ENCODE assay signal across 19 cellular contexts in the genomic region with DNA sequence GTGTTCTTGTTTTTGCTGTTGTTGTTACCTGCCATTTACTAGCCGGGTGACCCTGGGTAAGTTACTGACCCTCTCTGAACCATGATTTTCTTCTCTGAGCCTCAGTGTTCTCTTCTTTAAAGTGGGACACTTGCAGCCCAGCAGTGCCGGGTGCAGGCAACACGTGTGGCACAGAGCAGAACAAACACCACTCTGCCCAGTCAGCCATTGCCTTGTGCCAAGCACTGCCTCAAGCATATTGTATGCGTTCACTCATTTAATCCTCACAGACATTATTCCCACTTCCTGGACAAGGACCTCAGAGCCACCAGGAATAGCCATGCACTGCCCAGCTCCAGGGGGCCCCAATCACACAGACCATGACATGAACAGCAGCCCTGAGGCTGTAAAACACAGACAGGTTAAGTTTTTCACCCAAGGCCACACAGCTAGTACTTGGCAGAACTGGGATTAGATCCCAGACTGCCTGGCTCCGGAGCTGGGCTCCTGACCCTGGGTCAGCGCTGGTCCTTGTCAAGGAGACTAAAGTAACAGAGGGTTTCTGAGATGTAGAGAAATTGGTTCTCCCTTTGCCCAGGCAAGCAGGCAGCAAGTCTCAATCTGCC.
DNase-seq lines count a peak whose midpoint lies in the region; ATAC-seq, FAIRE-seq and TF ChIP-seq lines count a peak whose summit lies in the region.
"Had no signal": no experiment of that assay in that cellular context is flagged by ENCODE, and none has a peak within 500 bp of the region (broad histone marks: within the 10 kb centered on the region; RNA-seq: fewer than 3 reads in every experiment).

No MANE protein-coding gene starts in this region.

- no peaks in the 10 kb centered on the region for H3K23me2 ChIP-seq in H1 (ENCODE audit: low read depth, low read length)

- H3K18ac ChIP-seq in H1 (ENCODE audit: extremely low read depth, low read length): no peak overlapping the region

- no peak overlapping the region for H2AFZ ChIP-seq in H1 (ENCODE audit: low read length)
- H2AFZ ChIP-seq in osteoblast (ENCODE audit: low read length): peak overlapping the region; percentile 33

- no peak overlapping the region for H4K8ac ChIP-seq in H1 (ENCODE audit: extremely low read depth, insufficient read depth, low read length)

- H3K4me1 ChIP-seq in A549 (peaks cover 78% of the 10 kb centered on the region), H1 (replicated peaks in 1 of 4; ENCODE audit: control insufficient read depth in 3 of 4, insufficient read depth in 4 of 4, low read length in 3 of 4) (peaks cover 0 to 7% (median 1%) of the 10 kb centered on the region in 4 experiments; a peak in 6 of 7 replicates), osteoblast (ENCODE audit: insufficient read depth, low read length) (peaks cover 27% of the 10 kb centered on the region)

- DNase-seq in A549 (ENCODE audit: low read depth in 1 of 2, low spot score in 1 of 2): no peak
- peak; percentile 56 for DNase-seq in RPMI7951 (ENCODE audit: low read depth)
- no peak for DNase-seq in H1 (ENCODE audit: low read depth in 1 of 2, low spot score in 2 of 2)
- DNase-seq in osteoblast (ENCODE audit: insufficient read length, low spot score, missing footprints): peak; percentile 44
- DNase-seq in NCI-H748 treated with DMSO at 0.1 percent for 48 hours (lab: John Stamatoyannopoulos, UW): no peak
- DNase-seq in D341Med (ENCODE audit: low spot score): no peak
- DNase-seq: Caco-2, DMS53, H9, NCI-H1048, NCI-H146, NCI-H2107, NCI-H345, SIG-M5 had no signal

- H2BK15ac ChIP-seq in H1 (ENCODE audit: low read length): no peak overlapping the region; the same call in 1 of the 2 replicates

- H3K4ac ChIP-seq in H1 (replicated peaks; ENCODE audit: insufficient read length, low read depth, low read length): no peak overlapping the region

- H3K4me2 ChIP-seq in A549: no peak overlapping the region
- no peak overlapping the region for H3K4me2 ChIP-seq in H1 (ENCODE audit: insufficient read depth in 1 of 2, low read depth in 2 of 2, low read length in 2 of 2)
- H3K4me2 ChIP-seq in osteoblast (ENCODE audit: insufficient read depth, low read length): no peak overlapping the region

- FAIRE-seq in A549 (lab: Jason Lieb, UNC) (no peak), H1 (lab: Jason Lieb, UNC) (no peak)
- FAIRE-seq: A204.1, GM18507 had no signal

- no peak overlapping the region for H3K23ac ChIP-seq in H1 (ENCODE audit: insufficient read length)

- H4K20me1 ChIP-seq in H1 (replicated peaks in 1 of 2; ENCODE audit: control insufficient read depth in 1 of 2, insufficient read depth in 2 of 2, low read length in 2 of 2): no peaks in the 10 kb centered on the region
- no peaks in the 10 kb centered on the region for H4K20me1 ChIP-seq in osteoblast (ENCODE audit: insufficient read depth, low read length)

- H3K9ac ChIP-seq in H1 (replicated peaks in 1 of 4; ENCODE audit: extremely low read depth in 1 of 4, low read depth in 3 of 4, low read length in 3 of 4): no peak overlapping the region

- H3K36me3 ChIP-seq in H1 (ENCODE audit: control insufficient read depth in 2 of 4, insufficient read depth in 4 of 4, low read length in 3 of 4) (no peaks in the 10 kb centered on the region), osteoblast (ENCODE audit: insufficient read depth, low read length) (no peaks in the 10 kb centered on the region)

- H4K5ac ChIP-seq in H1 (ENCODE audit: insufficient read length, low read depth, low read length): no peak overlapping the region

- no peak overlapping the region for H2BK5ac ChIP-seq in H1 (ENCODE audit: low read depth, low read length)

- no peak for TF ChIP-seq EP300 in A549 (IDR thresholded peaks at IDR 0.05)
- no peak for TF ChIP-seq EP300 in H1 (IDR thresholded peaks at IDR 0.05; ENCODE audit: borderline replicate concordance in 1 of 2, low read depth in 2 of 2, low read length in 2 of 2)

- no peak overlapping the region for H3K14ac ChIP-seq in H1 (ENCODE audit: insufficient read length)

- H2BK120ac ChIP-seq in H1 (replicated peaks; ENCODE audit: low read depth, low read length): no peak overlapping the region

- TF ChIP-seq CTCF in A549 (IDR thresholded peaks at IDR 0.05) (no peak), H1 (IDR thresholded peaks at IDR 0.05; ENCODE audit: control extremely low read depth in 1 of 3, insufficient read depth in 1 of 3, low read depth in 1 of 3, low read length in 3 of 3) (no peak), osteoblast (IDR thresholded peaks at IDR 0.05; ENCODE audit: extremely low read depth, low read depth, low read length) (no peak)

- H3K56ac ChIP-seq in H1 (replicated peaks; ENCODE audit: insufficient read length, low read depth, low read length): no peak overlapping the region

- TF ChIP-seq RAD21 in A549 (conservative IDR thresholded peaks at IDR 0.05 in 1 of 2, IDR thresholded peaks at IDR 0.05 in 1 of 2) (no peak), H1 (IDR thresholded peaks at IDR 0.05 in 1 of 2, conservative IDR thresholded peaks at IDR 0.05 in 1 of 2; ENCODE audit: low read depth in 2 of 2, low read length in 2 of 2) (no peak)

- no peaks in the 10 kb centered on the region for H3K79me1 ChIP-seq in H1 (ENCODE audit: low read depth, low read length)

- no peak overlapping the region for H2BK20ac ChIP-seq in H1 (ENCODE audit: low read length)

- H4K91ac ChIP-seq in H1 (replicated peaks; ENCODE audit: insufficient read length, low read length): peak overlapping the region; percentile 37

- CTCF ChIA-PET in A549 (lab: Yijun Ruan, JAX) (interaction anchor here (0.9 to 2.0 kb wide), 3 partner anchors 10 to 36 kb away, joined by 3 to 7 read pairs (median 4); no protein-coding TSS in a partner anchor), H1 (lab: Charles Lee; ENCODE audit: partially characterized antibody) (interaction anchor here (1.3 to 1.5 kb wide), 2 partner anchors 22 to 30 kb away, joined by 3 read pairs; no protein-coding TSS in a partner anchor)

- TF ChIP-seq POLR2A in A549 (IDR thresholded peaks at IDR 0.05; ENCODE audit: low read length) (no peak), H1 (IDR thresholded peaks at IDR 0.05; ENCODE audit: control extremely low read depth in 1 of 2, low read depth in 2 of 2, low read length in 2 of 2) (no peak)

- H2BK12ac ChIP-seq in H1 (ENCODE audit: low read depth, low read length): 0 out of 2 replicates have a peak overlapping the region, but pooled peaks have one; percentile 31

- H3K27me3 ChIP-seq in H1 (replicated peaks in 1 of 4; ENCODE audit: control insufficient read depth in 3 of 4, extremely low read depth in 1 of 4, insufficient read depth in 3 of 4, low read length in 3 of 4) (no peaks in the 10 kb centered on the region), osteoblast (ENCODE audit: insufficient read depth, low read length) (no peaks in the 10 kb centered on the region)

- POLR2A ChIA-PET in A549 (lab: Yijun Ruan, JAX): no interaction called here
- POLR2A ChIA-PET in H1 (lab: Charles Lee; ENCODE audit: partially characterized antibody): interaction anchor here (0.9 kb wide), 1 partner anchor 8 kb away, joined by 3 read pairs; no protein-coding TSS in a partner anchor

- no peak for ATAC-seq in A549
- no peak for ATAC-seq in HG03565 (IDR thresholded peaks at IDR 0.05; ENCODE audit: unreplicated experiment)
- ATAC-seq in HG02852 (IDR thresholded peaks at IDR 0.05; ENCODE audit: unreplicated experiment): no peak
- ATAC-seq: Panc1 had no signal

- H3K4me3 ChIP-seq in A549 (no peak overlapping the region), H1 (ENCODE audit: extremely low read depth in 1 of 4, insufficient read depth in 2 of 4, low read depth in 3 of 4, low read length in 4 of 4) (no peak overlapping the region), osteoblast (ENCODE audit: insufficient read depth, low read length) (no peak overlapping the region)

- H3K27ac ChIP-seq in A549 (peak overlapping the region; percentile 90 to 94), H1 (ENCODE audit: low read depth, low read length) (no peak overlapping the region), osteoblast (ENCODE audit: low read depth, low read length) (no peak overlapping the region)

- no peak overlapping the region for H2AK5ac ChIP-seq in H1 (ENCODE audit: low read depth, low read length)

- H3K9me3 ChIP-seq in A549: no peaks in the 10 kb centered on the region
- no peaks in the 10 kb centered on the region for H3K9me3 ChIP-seq in H1 (ENCODE audit: insufficient read depth in 2 of 2, low read depth in 1 of 2, low read length in 1 of 2)
- no peaks in the 10 kb centered on the region for H3K9me3 ChIP-seq in osteoblast (ENCODE audit: low read depth, low read length)
- H3K9me3 ChIP-seq: Caco-2 had no signal

- H3K79me2 ChIP-seq in H1 (ENCODE audit: control insufficient read depth in 1 of 2, insufficient read depth in 2 of 2, low read length in 2 of 2): no peaks in the 10 kb centered on the region
- no peaks in the 10 kb centered on the region for H3K79me2 ChIP-seq in osteoblast (ENCODE audit: insufficient read depth, low read length)

- 64% methylated on average over 6 of the region's 6 CpGs for WGBS in A549 (ENCODE audit: missing lambda C conversion rate)
- WGBS in H1 (ENCODE audit: extremely low coverage in 1 of 2, insufficient coverage in 1 of 2, insufficient read length in 1 of 2, insufficient replicate concordance in 2 of 2, low coverage in 1 of 2, low lambda C conversion rate in 2 of 2, missing lambda C conversion rate in 1 of 2), 2 experiments: 83% methylated on average over 6 of the region's 6 CpGs; no CpG with 5 or more reads in 1 of the 2 experiments

TF ChIP-seq in A549, 52 proteins besides CTCF, POLR2A, EP300 and RAD21:
- TF ChIP-seq CHD4 (IDR thresholded peaks at IDR 0.05; ENCODE audit: borderline replicate concordance) (no peak), JUN (IDR thresholded peaks at IDR 0.05) (no peak), CBX8 (IDR thresholded peaks at IDR 0.05) (no peak), MYC (IDR thresholded peaks at IDR 0.05; ENCODE audit: borderline replicate concordance, low read length) (no peak), CEBPB (IDR thresholded peaks at IDR 0.05) (no peak)

TF ChIP-seq in H1, 55 proteins besides CTCF, POLR2A, EP300 and RAD21 (continues in another document):
- no peak for TF ChIP-seq EGR1 (IDR thresholded peaks at IDR 0.05; ENCODE audit: borderline replicate concordance, low read depth, low read length)
- no peak for TF ChIP-seq KDM1A (IDR thresholded peaks at IDR 0.05; ENCODE audit: borderline replicate concordance, low read length)
- TF ChIP-seq RXRA (IDR thresholded peaks at IDR 0.05; ENCODE audit: insufficient read depth, low read depth, low read length): no peak
- TF ChIP-seq POU5F1 (IDR thresholded peaks at IDR 0.05; ENCODE audit: low read depth, low read length): no peak
- TF ChIP-seq, protein P1, sequence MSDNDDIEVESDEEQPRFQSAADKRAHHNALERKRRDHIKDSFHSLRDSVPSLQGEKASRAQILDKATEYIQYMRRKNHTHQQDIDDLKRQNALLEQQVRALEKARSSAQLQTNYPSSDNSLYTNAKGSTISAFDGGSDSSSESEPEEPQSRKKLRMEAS (IDR thresholded peaks at IDR 0.05): no peak
- no peak for TF ChIP-seq PHF8 (conservative IDR thresholded peaks at IDR 0.05; ENCODE audit: low read depth, low read length)
- TF ChIP-seq TCF12 (IDR thresholded peaks at IDR 0.05; ENCODE audit: low read depth, low read length): no peak

Comparison
In these comparisons a context has a peak if more than half of its experiments do, and no peak if none do; other contexts are left out.
1. DNase-seq: peak in RPMI7951 (single experiment) and osteoblast (single experiment); none in A549 (0 of 2), H1 (0 of 2), NCI-H748 treated with DMSO at 0.1 percent for 48 hours (single experiment) and D341Med (single experiment).
2. H3K27ac ChIP-seq: peak in A549 (2 of 2); none in H1 (single experiment) and osteoblast (single experiment).